Comparison of ENCODE assay signal across 20 cellular contexts in the genomic region with DNA sequence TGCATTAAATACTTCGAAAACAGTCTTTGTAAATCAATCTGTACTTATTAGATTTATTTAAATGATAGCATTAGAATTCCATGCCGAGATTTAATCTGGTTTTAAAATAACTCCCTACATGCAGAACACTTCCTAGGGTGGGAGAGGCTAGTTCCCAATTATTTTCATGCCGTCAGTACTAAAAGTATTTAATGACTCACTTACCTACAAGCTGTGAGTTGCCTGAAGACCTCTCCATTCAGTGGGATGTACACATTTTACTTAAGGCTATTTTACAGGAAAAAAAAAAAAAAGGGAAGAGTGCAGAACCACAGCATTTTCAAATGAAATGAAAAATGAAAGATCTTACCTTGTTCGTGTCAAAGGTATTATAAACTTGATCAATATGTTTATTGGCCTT. TPM values are rescaled to one million over a fixed set of nuclear protein-coding genes. Genes with fewer than 3 reads are reported as not detected.
DNase-seq lines count a peak whose midpoint lies in the region; ATAC-seq, FAIRE-seq and TF ChIP-seq lines count a peak whose summit lies in the region.
"Had no signal": no experiment of that assay in that cellular context is flagged by ENCODE, and none has a peak within 500 bp of the region (broad histone marks: within the 10 kb centered on the region; RNA-seq: fewer than 3 reads in every experiment).

No MANE protein-coding gene starts in this region.

- TF ChIP-seq CTCF in WERI-Rb-1 (IDR thresholded peaks at IDR 0.05; ENCODE audit: low read depth, low read length) (no peak), pancreas (IDR thresholded peaks at IDR 0.05) (no peak), nephron progenitor cell (IDR thresholded peaks at IDR 0.05) (no peak), upper lobe of left lung (IDR thresholded peaks at IDR 0.05) (no peak)

- DNase-seq in M059J (ENCODE audit: low read depth): peak; percentile 27
- DNase-seq in WERI-Rb-1: no peak
- no peak for DNase-seq in pancreas
- DNase-seq in nephron progenitor cell: no peak
- no peak for DNase-seq in SW480 (ENCODE audit: low spot score)
- DNase-seq in amygdala (lab: John Stamatoyannopoulos, UW): no peak
- DNase-seq in upper lobe of left lung: no peak
- DNase-seq: DMS79 treated with DMSO at 0.1 percent for 48 hours, Kasumi-1, NCI-H1092 treated with DMSO at 0.1 percent for 48 hours, NCI-H146, NCI-H2029 treated with DMSO at 0.1 percent for 48 hours, NCI-H446 treated with DMSO at 0.1 percent for 48 hours, Peyer's patch, SHP77 had no signal

- H3K4me3 ChIP-seq in WERI-Rb-1 (ENCODE audit: low read depth, low read length) (peak overlapping the region; percentile 3; the same call in 1 of the 2 replicates), pancreas (peak overlapping the region in 3 of 4 donors; percentile 2 to 37 (median 32)), upper lobe of left lung (no peak overlapping the region)
- H3K4me3 ChIP-seq: BLaER1 treated with 17β-estradiol and CSF1 and Interleukin-3, amounts not matched to agents 10 nM and 100 nM; HAP-1; Peyer's patch; SK-N-MC had no signal

- no peaks in the 10 kb centered on the region for H3K9me3 Mint-ChIP-seq in nephron progenitor cell

- ATAC-seq in esophagus mucosa: peak; percentile 57
- ATAC-seq in pancreas: peak; percentile 55 to 71 (median 60)
- ATAC-seq in upper lobe of left lung (ENCODE audit: low FRiP score in 2 of 2): no peak

- H3K27ac Mint-ChIP-seq in nephron progenitor cell: no peak overlapping the region

- no peak overlapping the region for H3K4me3 Mint-ChIP-seq in nephron progenitor cell

- H3K4me1 ChIP-seq in pancreas (peaks cover 0 to 5% (median 0%) of the 10 kb centered on the region in 3 donors), upper lobe of left lung (no peaks in the 10 kb centered on the region)
- H3K4me1 ChIP-seq: BLaER1 treated with 17β-estradiol and CSF1 and Interleukin-3, amounts not matched to agents 10 nM and 100 nM; Peyer's patch had no signal

- TF ChIP-seq POLR2A in upper lobe of left lung (IDR thresholded peaks at IDR 0.05): no peak

- no peak for FAIRE-seq in pancreas (lab: Jason Lieb, UNC)
- FAIRE-seq: G401.6 had no signal

- no peak for TF ChIP-seq EP300 in upper lobe of left lung (IDR thresholded peaks at IDR 0.05)

- no peaks in the 10 kb centered on the region for H3K27me3 ChIP-seq in WERI-Rb-1 (ENCODE audit: insufficient read depth, low read depth, severe bottlenecking)
- no peaks in the 10 kb centered on the region for H3K27me3 ChIP-seq in pancreas
- H3K27me3 ChIP-seq in upper lobe of left lung: no peaks in the 10 kb centered on the region
- H3K27me3 ChIP-seq: BLaER1 treated with 17β-estradiol and CSF1 and Interleukin-3, amounts not matched to agents 10 nM and 100 nM; Peyer's patch had no signal

- H3K27ac ChIP-seq in WERI-Rb-1 (no peak overlapping the region), pancreas (peak overlapping the region in 2 of 4 donors; percentile 49 to 61), upper lobe of left lung (no peak overlapping the region)
- H3K27ac ChIP-seq: BLaER1 treated with 17β-estradiol and CSF1 and Interleukin-3, amounts not matched to agents 10 nM and 100 nM; Peyer's patch; SK-N-MC had no signal

- intact Hi-C loops in pancreas (cut with DNase I): no loop called here

- H3K9me3 ChIP-seq in WERI-Rb-1 (ENCODE audit: severe bottlenecking) (no peaks in the 10 kb centered on the region), pancreas (no peaks in the 10 kb centered on the region), upper lobe of left lung (no peaks in the 10 kb centered on the region)
- H3K9me3 ChIP-seq: BLaER1 treated with 17β-estradiol and CSF1 and Interleukin-3, amounts not matched to agents 10 nM and 100 nM; HAP-1; Peyer's patch had no signal

- H3K4me1 Mint-ChIP-seq in nephron progenitor cell: no peaks in the 10 kb centered on the region

- no peaks in the 10 kb centered on the region for H3K36me3 ChIP-seq in WERI-Rb-1
- no peaks in the 10 kb centered on the region for H3K36me3 ChIP-seq in pancreas
- no peaks in the 10 kb centered on the region for H3K36me3 ChIP-seq in upper lobe of left lung
- H3K36me3 ChIP-seq: BLaER1 treated with 17β-estradiol and CSF1 and Interleukin-3, amounts not matched to agents 10 nM and 100 nM; HAP-1; Peyer's patch had no signal

- H3K36me3 Mint-ChIP-seq in nephron progenitor cell (ENCODE audit: low read depth): no peaks in the 10 kb centered on the region

- peaks cover 3% of the 10 kb centered on the region for H3K27me3 Mint-ChIP-seq in nephron progenitor cell (ENCODE audit: low read depth, poor library complexity)

- WGBS in pancreas, 2 donors: 35 to 38% methylated on average over 4 of the region's 4 CpGs
- 76 to 78% methylated on average over 4 of the region's 4 CpGs for WGBS in upper lobe of left lung, 2 donors

RNA-seq across cellular contexts. Expression of a gene that starts 0.5 kb away (rescaled TPM):
- 0.39 TPM in 1 of 2 replicates, not detected in the other for total RNA-seq in M059J (2014; rRNA removed; shearing (Covaris generic))
- not detected for total RNA-seq in esophagus mucosa
- total RNA-seq in pancreas: 10 to 100 TPM in 4 of 6 donors, 1 to 10 TPM in 2; 6.2 to 21.0 (median 18.2) TPM
- polyA plus RNA-seq in pancreas: 10 to 100 TPM in 1 of 2 donors, 1 to 10 TPM in 1; 2.9 to 13.0 TPM
- total RNA-seq in upper lobe of left lung: not detected
- total RNA-seq: Peyer's patch had no signal

Comparison
In these comparisons a context has a peak if more than half of its experiments do, and no peak if none do; other contexts are left out.
1. H3K4me3 ChIP-seq: peak in WERI-Rb-1 (single experiment) and pancreas (3 of 4); none in upper lobe of left lung (0 of 4).
2. ATAC-seq: peak in esophagus mucosa (single experiment) and pancreas (4 of 4); none in upper lobe of left lung (0 of 2).